Comparison of ENCODE assay signal across 24 cellular contexts in genomic region chr7:110591341-110591740, GRCh38.
DNase-seq lines count a peak whose midpoint lies in the region; TF ChIP-seq lines count a peak whose summit lies in the region.
"Had no signal": no experiment of that assay in that cellular context is flagged by ENCODE, and none has a peak within 500 bp of the region (broad histone marks: within the 10 kb centered on the region; RNA-seq: fewer than 3 reads in every experiment).

No MANE protein-coding gene starts in this region.

- no peak overlapping the region for H3K4me3 ChIP-seq in GM23248
- no peak overlapping the region for H3K4me3 ChIP-seq in adipocyte (ENCODE audit: low read length)
- no peak overlapping the region for H3K4me3 ChIP-seq in neuron (ENCODE audit: low read length)
- no peak overlapping the region for H3K4me3 ChIP-seq in left ventricle myocardium inferior
- H3K4me3 ChIP-seq: BLaER1 treated with 17β-estradiol and CSF1 and Interleukin-3, amounts not matched to agents 10 nM and 100 nM; breast epithelium; coronary artery; esophagus squamous epithelium; HAP-1; MG63; SK-N-MC had no signal

- H3K4me1 ChIP-seq in GM23248 (ENCODE audit: insufficient read depth) (no peaks in the 10 kb centered on the region), adipocyte (ENCODE audit: control insufficient read depth, insufficient read depth, low read length) (no peaks in the 10 kb centered on the region), neuron (ENCODE audit: insufficient read depth, low read length) (no peaks in the 10 kb centered on the region), left ventricle myocardium inferior (no peaks in the 10 kb centered on the region)
- H3K4me1 ChIP-seq: BLaER1 treated with 17β-estradiol and CSF1 and Interleukin-3, amounts not matched to agents 10 nM and 100 nM; breast epithelium; esophagus squamous epithelium; HAP-1 had no signal

- no peak overlapping the region for H3K4me2 ChIP-seq in GM23248 (ENCODE audit: unreplicated experiment)
- H3K4me2 ChIP-seq: BLaER1 treated with 17β-estradiol and CSF1 and Interleukin-3, amounts not matched to agents 10 nM and 100 nM had no signal

- H3K9ac ChIP-seq in GM23248: no peak overlapping the region
- no peak overlapping the region for H3K9ac ChIP-seq in adipocyte (ENCODE audit: low read length)
- H3K9ac ChIP-seq: BLaER1 treated with 17β-estradiol and CSF1 and Interleukin-3, amounts not matched to agents 10 nM and 100 nM had no signal

- no peaks in the 10 kb centered on the region for H3K79me2 ChIP-seq in GM23248 (ENCODE audit: insufficient read depth)

- H2AFZ ChIP-seq in GM23248 (no peak overlapping the region; the same call in 1 of the 2 replicates), neuron (ENCODE audit: low read depth, low read length) (peak overlapping the region; percentile 44)

- WGBS in GM23248 (ENCODE audit: low coverage in 1 of 2, low lambda C conversion rate in 2 of 2, missing lambda C conversion rate in 2 of 2), 2 experiments: 25% methylated on average over 4 of the region's 4 CpGs

- H3K27ac ChIP-seq in GM23248 (no peak overlapping the region), left ventricle myocardium inferior (replicated peaks) (no peak overlapping the region)
- H3K27ac ChIP-seq: BLaER1 treated with 17β-estradiol and CSF1 and Interleukin-3, amounts not matched to agents 10 nM and 100 nM; breast epithelium; coronary artery; esophagus squamous epithelium; RWPE1; SK-N-MC had no signal

- H3K36me3 ChIP-seq in GM23248 (ENCODE audit: low read depth) (no peaks in the 10 kb centered on the region), adipocyte (ENCODE audit: control insufficient read depth, insufficient read depth, low read length, severe bottlenecking) (no peaks in the 10 kb centered on the region), neuron (ENCODE audit: insufficient read depth, low read length) (no peaks in the 10 kb centered on the region), left ventricle myocardium inferior (no peaks in the 10 kb centered on the region)
- H3K36me3 ChIP-seq: BLaER1 treated with 17β-estradiol and CSF1 and Interleukin-3, amounts not matched to agents 10 nM and 100 nM; breast epithelium; esophagus squamous epithelium; HAP-1; MG63 had no signal

- H3K27me3 ChIP-seq in GM23248 (replicated peaks; ENCODE audit: insufficient read depth): no peaks in the 10 kb centered on the region
- no peaks in the 10 kb centered on the region for H3K27me3 ChIP-seq in adipocyte (replicated peaks; ENCODE audit: control insufficient read depth, insufficient read depth, low read length)
- no peaks in the 10 kb centered on the region for H3K27me3 ChIP-seq in neuron (ENCODE audit: insufficient read depth, low read length)
- H3K27me3 ChIP-seq in left ventricle myocardium inferior (ENCODE audit: low read depth): no peaks in the 10 kb centered on the region
- H3K27me3 ChIP-seq: BLaER1 treated with 17β-estradiol and CSF1 and Interleukin-3, amounts not matched to agents 10 nM and 100 nM; breast epithelium; esophagus squamous epithelium; MG63 had no signal

- H3F3A ChIP-seq in GM23248 (ENCODE audit: insufficient read depth): no peaks in the 10 kb centered on the region

- intact Hi-C loops in left ventricle myocardium inferior (cut with micrococcal nuclease): no loop called here

- in situ Hi-C loops in GM23248 (cut with MboI): no loop called here

- H4K20me1 ChIP-seq in GM23248 (ENCODE audit: insufficient read depth): no peaks in the 10 kb centered on the region
- H4K20me1 ChIP-seq: BLaER1 treated with 17β-estradiol and CSF1 and Interleukin-3, amounts not matched to agents 10 nM and 100 nM had no signal

- TF ChIP-seq CTCF in left ventricle myocardium inferior (IDR thresholded peaks at IDR 0.05; ENCODE audit: borderline replicate concordance): no peak

- H3K9me3 ChIP-seq in GM23248 (ENCODE audit: low read depth) (no peaks in the 10 kb centered on the region), adipocyte (ENCODE audit: control insufficient read depth, low read length) (no peaks in the 10 kb centered on the region), neuron (ENCODE audit: low read length) (no peaks in the 10 kb centered on the region), left ventricle myocardium inferior (replicated peaks) (no peaks in the 10 kb centered on the region)
- H3K9me3 ChIP-seq: BLaER1 treated with 17β-estradiol and CSF1 and Interleukin-3, amounts not matched to agents 10 nM and 100 nM; breast epithelium; esophagus squamous epithelium; MG63 had no signal

- no peaks in the 10 kb centered on the region for H3K9me2 ChIP-seq in GM23248 (ENCODE audit: insufficient read depth)

- DNase-seq in activated T-cell treated with anti-CD3 and anti-CD28 coated beads for 48 hours (ENCODE audit: low read depth): peak; percentile 1
- no peak for DNase-seq in activated T-cell treated with anti-CD3 and anti-CD28 coated beads, Interleukin-2, amount 50 U/mL, for 1 hour
- peak; percentile 4 for DNase-seq in GM23248
- peak; percentile 52 for DNase-seq in adipocyte (ENCODE audit: low read depth)
- no peak for DNase-seq in left ventricle myocardium inferior
- DNase-seq in midbrain (lab: John Stamatoyannopoulos, UW): no peak
- no peak for DNase-seq in cerebellar nuclear complex (lab: John Stamatoyannopoulos, UW)
- DNase-seq: ACHN; activated CD4-positive, CD25-positive, alpha-beta regulatory T cell; endodermal cell; esophagus squamous epithelium; MG63; NCI-H1436; NCI-H2171; NCI-H524 treated with DMSO at 0.1 percent for 48 hours; stimulated activated CD4-positive, alpha-beta T cell treated with anti-CD3 and anti-CD28 coated beads, Interleukin-12 subunit alpha, Interleukin-12 subunit beta, amount 100 ng/mL, for 4 hours; stimulated activated CD8-positive, alpha-beta memory T cell treated with anti-CD3 and anti-CD28 coated beads, Interleukin-4, amount 100 ng/mL, for 48 hours had no signal

Comparison
In these comparisons a context has a peak if more than half of its experiments do, and no peak if none do; other contexts are left out.
1. DNase-seq: peak in activated T-cell treated with anti-CD3 and anti-CD28 coated beads for 48 hours (single experiment), GM23248 (single experiment) and adipocyte (single experiment); none in activated T-cell treated with anti-CD3 and anti-CD28 coated beads, Interleukin-2, amount 50 U/mL, for 1 hour (single experiment), left ventricle myocardium inferior (single experiment), midbrain (single experiment) and cerebellar nuclear complex (0 of 2).